ENCODE assay signal across 12 cellular contexts in genomic region chr17:16652252-16652651, GRCh38. TPM values are rescaled to one million over a fixed set of nuclear protein-coding genes. Genes with fewer than 3 reads are reported as not detected.
DNase-seq lines count a peak whose midpoint lies in the region; ATAC-seq and TF ChIP-seq lines count a peak whose summit lies in the region.
"Had no signal": no experiment of that assay in that cellular context is flagged by ENCODE, and none has a peak within 500 bp of the region (broad histone marks: within the 10 kb centered on the region; RNA-seq: fewer than 3 reads in every experiment).

No MANE protein-coding gene starts in this region.

- H4K20me1 ChIP-seq in HCT116 (ENCODE audit: insufficient read depth) = no peaks in the 10 kb centered on the region

- peak overlapping the region; percentile 92 for H3K4me2 ChIP-seq in HCT116 (ENCODE audit: low read length)

- no peak for ATAC-seq in CD4-positive, CD25-positive, alpha-beta regulatory T cell (ENCODE audit: low read depth in 2 of 2)
- ATAC-seq in HCT116 = no peak
- ATAC-seq in naive thymus-derived CD8-positive, alpha-beta T cell = no peak
- ATAC-seq in HG03439 (IDR thresholded peaks at IDR 0.05; ENCODE audit: unreplicated experiment) = no peak
- ATAC-seq: effector memory CD8-positive, alpha-beta T cell had no signal

- H3K9me3 Mint-ChIP-seq in CD4-positive, CD25-positive, alpha-beta regulatory T cell = no peaks in the 10 kb centered on the region
- peaks cover 0 to 2% (median 0%) of the 10 kb centered on the region in 5 experiments for H3K9me3 Mint-ChIP-seq in brain
- H3K9me3 Mint-ChIP-seq in naive thymus-derived CD8-positive, alpha-beta T cell = no peaks in the 10 kb centered on the region
- H3K9me3 Mint-ChIP-seq: effector memory CD8-positive, alpha-beta T cell had no signal

- peaks cover 6% of the 10 kb centered on the region for H3K27me3 ChIP-seq in CD4-positive, CD25-positive, alpha-beta regulatory T cell (ENCODE audit: control insufficient read depth, insufficient read depth, low read length)
- H3K27me3 ChIP-seq in HCT116 (ENCODE audit: insufficient read depth, low read length) = no peaks in the 10 kb centered on the region

- peak overlapping the region; percentile 71 for H3K4me3 ChIP-seq in CD4-positive, CD25-positive, alpha-beta regulatory T cell (ENCODE audit: low read depth, low read length)
- H3K4me3 ChIP-seq in HCT116 (replicated peaks in 1 of 2; ENCODE audit: low read depth in 1 of 2, low read length in 2 of 2) = peak overlapping the region; percentile 59 to 72; a peak in 3 of 4 replicates

- intact Hi-C loops in HCT116 (cut with micrococcal nuclease) = no loop called here

- no peaks in the 10 kb centered on the region for H3K9me3 ChIP-seq in CD4-positive, CD25-positive, alpha-beta regulatory T cell (ENCODE audit: control insufficient read depth in 2 of 2, low read length in 2 of 2)
- no peaks in the 10 kb centered on the region for H3K9me3 ChIP-seq in HCT116 (ENCODE audit: control insufficient read depth in 1 of 2, insufficient read depth in 1 of 2, low read depth in 1 of 2, low read length in 2 of 2)

- H3K4me1 ChIP-seq in CD4-positive, CD25-positive, alpha-beta regulatory T cell (ENCODE audit: control insufficient read depth, insufficient read depth, low read length, poor library complexity, severe bottlenecking) = peaks cover 19% of the 10 kb centered on the region
- H3K4me1 ChIP-seq in HCT116 (ENCODE audit: control insufficient read depth in 1 of 2, insufficient read depth in 2 of 2, low read length in 2 of 2) = peaks cover 6 to 16% of the 10 kb centered on the region in 2 experiments; a peak in 3 of 4 replicates

- peak overlapping the region; percentile 68 to 92 (median 82) for H3K4me3 Mint-ChIP-seq in CD4-positive, CD25-positive, alpha-beta regulatory T cell
- peak overlapping the region; percentile 80 to 88 (median 86) for H3K4me3 Mint-ChIP-seq in brain
- H3K4me3 Mint-ChIP-seq in naive thymus-derived CD8-positive, alpha-beta T cell = peak overlapping the region in 7 of 10 donors; percentile 83 to 93 (median 85)

- peaks cover 14% of the 10 kb centered on the region for H3K27me3 Mint-ChIP-seq in CD4-positive, CD25-positive, alpha-beta regulatory T cell
- peaks cover 6% of the 10 kb centered on the region for H3K27me3 Mint-ChIP-seq in brain
- H3K27me3 Mint-ChIP-seq in naive thymus-derived CD8-positive, alpha-beta T cell = peaks cover 0 to 6% (median 0%) of the 10 kb centered on the region in 5 donors

- in situ Hi-C loops in G401 (cut with HindIII; ENCODE audit: low sequenced_read_pairs) = no loop called here

- no TSS peak for BruUV-seq in HCT116 (replicated peaks; lab: Mats Ljungman, UMichigan)

- no peak overlapping the region for H3K27ac ChIP-seq in CD4-positive, CD25-positive, alpha-beta regulatory T cell (ENCODE audit: insufficient read depth, low read length, poor library complexity, severe bottlenecking)
- peak overlapping the region; percentile 76; the same call in 1 of the 2 replicates for H3K27ac ChIP-seq in HCT116 (ENCODE audit: low read depth, low read length)

- TF ChIP-seq CTCF in HCT116 (IDR thresholded peaks at IDR 0.05 in 2 of 3, conservative IDR thresholded peaks at IDR 0.05 in 1 of 3; ENCODE audit: borderline replicate concordance in 1 of 3, insufficient read depth in 1 of 3, low read depth in 2 of 3, low read length in 2 of 3) (no peak), brain (conservative IDR thresholded peaks at IDR 0.05) (no peak)

- TF ChIP-seq RAD21 in HCT116 (IDR thresholded peaks at IDR 0.05; ENCODE audit: low read depth) = no peak

- H3K36me3 ChIP-seq in CD4-positive, CD25-positive, alpha-beta regulatory T cell (ENCODE audit: control insufficient read depth, insufficient read depth, low read length) = peaks cover 4% of the 10 kb centered on the region
- no peaks in the 10 kb centered on the region for H3K36me3 ChIP-seq in HCT116 (ENCODE audit: control insufficient read depth in 1 of 2, insufficient read depth in 2 of 2, low read length in 2 of 2)

- H3K27ac Mint-ChIP-seq in CD4-positive, CD25-positive, alpha-beta regulatory T cell = peak overlapping the region in 2 of 3 donors; percentile 14 to 18
- H3K27ac Mint-ChIP-seq in brain = peak overlapping the region in 4 of 5 experiments; percentile 7 to 91 (median 75)
- H3K27ac Mint-ChIP-seq in naive thymus-derived CD8-positive, alpha-beta T cell = peak overlapping the region in 1 of 10 donors; percentile 23

- peaks cover 10 to 27% (median 17%) of the 10 kb centered on the region in 4 donors for H3K4me1 Mint-ChIP-seq in CD4-positive, CD25-positive, alpha-beta regulatory T cell
- H3K4me1 Mint-ChIP-seq in brain = peaks cover 50% of the 10 kb centered on the region
- peaks cover 17 to 25% (median 21%) of the 10 kb centered on the region in 4 donors for H3K4me1 Mint-ChIP-seq in naive thymus-derived CD8-positive, alpha-beta T cell

- RAD21 ChIA-PET in HCT116 (lab: Charles Lee; ENCODE audit: low non-redundant PET in 1 of 2, low total read pairs in 2 of 2, uncharacterized antibody in 2 of 2, unreplicated experiment in 2 of 2) = no interaction called here

- DNase-seq in CD4-positive, CD25-positive, alpha-beta regulatory T cell = no peak
- DNase-seq in HCT116 (ENCODE audit: low read depth, low spot score) (no peak), G401 (ENCODE audit: low spot score) (no peak), NK-92 (lab: John Stamatoyannopoulos, UW; ENCODE audit: unreplicated experiment) (no peak), AG08395 (ENCODE audit: low spot score) (no peak)
- DNase-seq in naive thymus-derived CD8-positive, alpha-beta T cell = no peak
- DNase-seq: effector memory CD8-positive, alpha-beta T cell; GOT3; kidney glomerular epithelial cell; MM.1S had no signal

- no peak for TF ChIP-seq POLR2A in HCT116 (IDR thresholded peaks at IDR 0.05; ENCODE audit: borderline replicate concordance, extremely low read depth, insufficient read depth, insufficient read length)

- H3K9ac ChIP-seq in HCT116 (ENCODE audit: low read length) = no peak overlapping the region

- CTCF ChIA-PET in HCT116 (lab: Charles Lee) = no interaction called here

- H3K9me2 ChIP-seq in HCT116 (ENCODE audit: insufficient read depth) = no peaks in the 10 kb centered on the region

- peaks cover 6% of the 10 kb centered on the region for H3K36me3 Mint-ChIP-seq in CD4-positive, CD25-positive, alpha-beta regulatory T cell
- H3K36me3 Mint-ChIP-seq in brain = peaks cover 42% of the 10 kb centered on the region
- H3K36me3 Mint-ChIP-seq in naive thymus-derived CD8-positive, alpha-beta T cell = peaks cover 0 to 22% (median 6%) of the 10 kb centered on the region in 3 donors

- no peaks in the 10 kb centered on the region for H3K79me2 ChIP-seq in HCT116 (ENCODE audit: insufficient read depth, low read length)

- no peak overlapping the region for H2AFZ ChIP-seq in HCT116 (ENCODE audit: low read depth, low read length, poor library complexity, severe bottlenecking)

- POLR2A ChIA-PET in HCT116 (lab: Charles Lee) = no interaction called here
- POLR2A ChIA-PET in naive thymus-derived CD8-positive, alpha-beta T cell (lab: Charles Lee) = no interaction called here

TF ChIP-seq in HCT116, 20 proteins besides CTCF, POLR2A, EP300 and RAD21:
- no peak for TF ChIP-seq EZH2 (IDR thresholded peaks at IDR 0.05)
- TF ChIP-seq REST (IDR thresholded peaks at IDR 0.05; ENCODE audit: low read depth) = no peak
- TF ChIP-seq MAX (IDR thresholded peaks at IDR 0.05) = no peak
- TF ChIP-seq FOSL1 (IDR thresholded peaks at IDR 0.05; ENCODE audit: low read depth) = no peak

RNA-seq across cellular contexts. Expression of gene ZNF624, which starts 1.4 kb away (rescaled TPM):
- 4.4 TPM for total RNA-seq in CD4-positive, CD25-positive, alpha-beta regulatory T cell
- polyA plus RNA-seq in CD4-positive, CD25-positive, alpha-beta regulatory T cell = 1 to 10 TPM; 2.5 to 6.2 (median 3.9) TPM
- total RNA-seq in HCT116 (2021; ENCODE audit: unreplicated experiment) = 2.9 TPM
- 0.40 and 0.83 TPM in 2 replicates for polyA plus RNA-seq in HCT116 (2012)
- polyA plus RNA-seq in brain (ENCODE audit: insufficient read depth, low read depth, low replicate concordance) = 0.85 TPM
- 10 to 100 TPM in 1 of 2 experiments, 1 to 10 TPM in 1; 9.2 to 10.8 TPM for total RNA-seq in naive thymus-derived CD8-positive, alpha-beta T cell
- polyA plus RNA-seq in naive thymus-derived CD8-positive, alpha-beta T cell = 1 to 10 TPM; 2.6 to 4.2 (median 3.3) TPM
- 3.7 and 3.9 TPM in 2 replicates for total RNA-seq in G401 (2014; rRNA removed; shearing (Covaris generic))

RNA-seq across cellular contexts. Expression of gene CCDC144A, which starts 37.8 kb away (rescaled TPM):
- 21.8 TPM for total RNA-seq in CD4-positive, CD25-positive, alpha-beta regulatory T cell
- 1 to 10 TPM in 3 of 4 donors, under 1 TPM in 1; 0.99 to 3.4 (median 1.9) TPM for polyA plus RNA-seq in CD4-positive, CD25-positive, alpha-beta regulatory T cell
- total RNA-seq in HCT116 (2021; ENCODE audit: unreplicated experiment) = 0.20 TPM
- 0.01 TPM in 1 of 2 replicates, not detected in the other for polyA plus RNA-seq in HCT116 (2012)
- 0.44 TPM for polyA plus RNA-seq in brain (ENCODE audit: insufficient read depth, low read depth, low replicate concordance)
- 1 to 10 TPM; 2.5 to 3.7 TPM for total RNA-seq in naive thymus-derived CD8-positive, alpha-beta T cell
- 1 to 10 TPM in 1 of 3 donors, under 1 TPM in 2; 0.42 to 1.5 (median 0.84) TPM for polyA plus RNA-seq in naive thymus-derived CD8-positive, alpha-beta T cell
- total RNA-seq in G401 (2014; rRNA removed; shearing (Covaris generic)) = not detected in 2 replicates
